In genomic region chr10:3830946-3831345, GRCh38 we compare ENCODE assay signal across 1 cellular context.
TF ChIP-seq lines count a peak whose summit lies in the region.

No MANE protein-coding gene starts in this region.

TF ChIP-seq in HepG2, 621 proteins besides CTCF, POLR2A, EP300 and RAD21 (continued from another document and continues in another):
- no peak for TF ChIP-seq REST (IDR thresholded peaks at IDR 0.05; ENCODE audit: borderline replicate concordance in 1 of 2, low read depth in 1 of 2, low read length in 2 of 2)
- TF ChIP-seq, protein P1, sequence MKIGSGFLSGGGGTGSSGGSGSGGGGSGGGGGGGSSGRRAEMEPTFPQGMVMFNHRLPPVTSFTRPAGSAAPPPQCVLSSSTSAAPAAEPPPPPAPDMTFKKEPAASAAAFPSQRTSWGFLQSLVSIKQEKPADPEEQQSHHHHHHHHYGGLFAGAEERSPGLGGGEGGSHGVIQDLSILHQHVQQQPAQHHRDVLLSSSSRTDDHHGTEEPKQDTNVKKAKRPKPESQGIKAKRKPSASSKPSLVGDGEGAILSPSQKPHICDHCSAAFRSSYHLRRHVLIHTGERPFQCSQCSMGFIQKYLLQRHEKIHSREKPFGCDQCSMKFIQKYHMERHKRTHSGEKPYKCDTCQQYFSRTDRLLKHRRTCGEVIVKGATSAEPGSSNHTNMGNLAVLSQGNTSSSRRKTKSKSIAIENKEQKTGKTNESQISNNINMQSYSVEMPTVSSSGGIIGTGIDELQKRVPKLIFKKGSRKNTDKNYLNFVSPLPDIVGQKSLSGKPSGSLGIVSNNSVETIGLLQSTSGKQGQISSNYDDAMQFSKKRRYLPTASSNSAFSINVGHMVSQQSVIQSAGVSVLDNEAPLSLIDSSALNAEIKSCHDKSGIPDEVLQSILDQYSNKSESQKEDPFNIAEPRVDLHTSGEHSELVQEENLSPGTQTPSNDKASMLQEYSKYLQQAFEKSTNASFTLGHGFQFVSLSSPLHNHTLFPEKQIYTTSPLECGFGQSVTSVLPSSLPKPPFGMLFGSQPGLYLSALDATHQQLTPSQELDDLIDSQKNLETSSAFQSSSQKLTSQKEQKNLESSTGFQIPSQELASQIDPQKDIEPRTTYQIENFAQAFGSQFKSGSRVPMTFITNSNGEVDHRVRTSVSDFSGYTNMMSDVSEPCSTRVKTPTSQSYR (CRISPR knock-in tag; IDR thresholded peaks at IDR 0.05; ENCODE audit: borderline replicate concordance): no peak
- TF ChIP-seq NFKBIZ (CRISPR knock-in tag; IDR thresholded peaks at IDR 0.05): no peak
- no peak for TF ChIP-seq ZMAT3 (CRISPR knock-in tag; conservative IDR thresholded peaks at IDR 0.05)
- no peak for TF ChIP-seq FOXK2 (IDR thresholded peaks at IDR 0.05)
- TF ChIP-seq ZFP36L2 (CRISPR knock-in tag; IDR thresholded peaks at IDR 0.05): no peak
- TF ChIP-seq, protein P2, sequence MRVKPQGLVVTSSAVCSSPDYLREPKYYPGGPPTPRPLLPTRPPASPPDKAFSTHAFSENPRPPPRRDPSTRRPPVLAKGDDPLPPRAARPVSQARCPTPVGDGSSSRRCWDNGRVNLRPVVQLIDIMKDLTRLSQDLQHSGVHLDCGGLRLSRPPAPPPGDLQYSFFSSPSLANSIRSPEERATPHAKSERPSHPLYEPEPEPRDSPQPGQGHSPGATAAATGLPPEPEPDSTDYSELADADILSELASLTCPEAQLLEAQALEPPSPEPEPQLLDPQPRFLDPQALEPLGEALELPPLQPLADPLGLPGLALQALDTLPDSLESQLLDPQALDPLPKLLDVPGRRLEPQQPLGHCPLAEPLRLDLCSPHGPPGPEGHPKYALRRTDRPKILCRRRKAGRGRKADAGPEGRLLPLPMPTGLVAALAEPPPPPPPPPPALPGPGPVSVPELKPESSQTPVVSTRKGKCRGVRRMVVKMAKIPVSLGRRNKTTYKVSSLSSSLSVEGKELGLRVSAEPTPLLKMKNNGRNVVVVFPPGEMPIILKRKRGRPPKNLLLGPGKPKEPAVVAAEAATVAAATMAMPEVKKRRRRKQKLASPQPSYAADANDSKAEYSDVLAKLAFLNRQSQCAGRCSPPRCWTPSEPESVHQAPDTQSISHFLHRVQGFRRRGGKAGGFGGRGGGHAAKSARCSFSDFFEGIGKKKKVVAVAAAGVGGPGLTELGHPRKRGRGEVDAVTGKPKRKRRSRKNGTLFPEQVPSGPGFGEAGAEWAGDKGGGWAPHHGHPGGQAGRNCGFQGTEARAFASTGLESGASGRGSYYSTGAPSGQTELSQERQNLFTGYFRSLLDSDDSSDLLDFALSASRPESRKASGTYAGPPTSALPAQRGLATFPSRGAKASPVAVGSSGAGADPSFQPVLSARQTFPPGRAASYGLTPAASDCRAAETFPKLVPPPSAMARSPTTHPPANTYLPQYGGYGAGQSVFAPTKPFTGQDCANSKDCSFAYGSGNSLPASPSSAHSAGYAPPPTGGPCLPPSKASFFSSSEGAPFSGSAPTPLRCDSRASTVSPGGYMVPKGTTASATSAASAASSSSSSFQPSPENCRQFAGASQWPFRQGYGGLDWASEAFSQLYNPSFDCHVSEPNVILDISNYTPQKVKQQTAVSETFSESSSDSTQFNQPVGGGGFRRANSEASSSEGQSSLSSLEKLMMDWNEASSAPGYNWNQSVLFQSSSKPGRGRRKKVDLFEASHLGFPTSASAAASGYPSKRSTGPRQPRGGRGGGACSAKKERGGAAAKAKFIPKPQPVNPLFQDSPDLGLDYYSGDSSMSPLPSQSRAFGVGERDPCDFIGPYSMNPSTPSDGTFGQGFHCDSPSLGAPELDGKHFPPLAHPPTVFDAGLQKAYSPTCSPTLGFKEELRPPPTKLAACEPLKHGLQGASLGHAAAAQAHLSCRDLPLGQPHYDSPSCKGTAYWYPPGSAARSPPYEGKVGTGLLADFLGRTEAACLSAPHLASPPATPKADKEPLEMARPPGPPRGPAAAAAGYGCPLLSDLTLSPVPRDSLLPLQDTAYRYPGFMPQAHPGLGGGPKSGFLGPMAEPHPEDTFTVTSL (CRISPR knock-in tag; IDR thresholded peaks at IDR 0.05; ENCODE audit: borderline replicate concordance): peak; percentile 66; the same call in 1 of the 2 replicates
- TF ChIP-seq E2F5 (CRISPR knock-in tag; conservative IDR thresholded peaks at IDR 0.05): no peak
- no peak for TF ChIP-seq ZNF878 (CRISPR knock-in tag; IDR thresholded peaks at IDR 0.05)
- peak; percentile 30; the same call in 1 of the 2 replicates for TF ChIP-seq RARA (CRISPR knock-in tag; IDR thresholded peaks at IDR 0.05)
- TF ChIP-seq, protein P3, sequence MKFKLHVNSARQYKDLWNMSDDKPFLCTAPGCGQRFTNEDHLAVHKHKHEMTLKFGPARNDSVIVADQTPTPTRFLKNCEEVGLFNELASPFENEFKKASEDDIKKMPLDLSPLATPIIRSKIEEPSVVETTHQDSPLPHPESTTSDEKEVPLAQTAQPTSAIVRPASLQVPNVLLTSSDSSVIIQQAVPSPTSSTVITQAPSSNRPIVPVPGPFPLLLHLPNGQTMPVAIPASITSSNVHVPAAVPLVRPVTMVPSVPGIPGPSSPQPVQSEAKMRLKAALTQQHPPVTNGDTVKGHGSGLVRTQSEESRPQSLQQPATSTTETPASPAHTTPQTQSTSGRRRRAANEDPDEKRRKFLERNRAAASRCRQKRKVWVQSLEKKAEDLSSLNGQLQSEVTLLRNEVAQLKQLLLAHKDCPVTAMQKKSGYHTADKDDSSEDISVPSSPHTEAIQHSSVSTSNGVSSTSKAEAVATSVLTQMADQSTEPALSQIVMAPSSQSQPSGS (CRISPR knock-in tag; IDR thresholded peaks at IDR 0.05): no peak
- no peak for TF ChIP-seq FUBP1 (CRISPR knock-in tag; IDR thresholded peaks at IDR 0.05; ENCODE audit: borderline replicate concordance)
- no peak for TF ChIP-seq SRSF9 (IDR thresholded peaks at IDR 0.05; ENCODE audit: borderline replicate concordance, insufficient read depth, low read depth, low read length, poor library complexity, severe bottlenecking)
- TF ChIP-seq, protein P4, sequence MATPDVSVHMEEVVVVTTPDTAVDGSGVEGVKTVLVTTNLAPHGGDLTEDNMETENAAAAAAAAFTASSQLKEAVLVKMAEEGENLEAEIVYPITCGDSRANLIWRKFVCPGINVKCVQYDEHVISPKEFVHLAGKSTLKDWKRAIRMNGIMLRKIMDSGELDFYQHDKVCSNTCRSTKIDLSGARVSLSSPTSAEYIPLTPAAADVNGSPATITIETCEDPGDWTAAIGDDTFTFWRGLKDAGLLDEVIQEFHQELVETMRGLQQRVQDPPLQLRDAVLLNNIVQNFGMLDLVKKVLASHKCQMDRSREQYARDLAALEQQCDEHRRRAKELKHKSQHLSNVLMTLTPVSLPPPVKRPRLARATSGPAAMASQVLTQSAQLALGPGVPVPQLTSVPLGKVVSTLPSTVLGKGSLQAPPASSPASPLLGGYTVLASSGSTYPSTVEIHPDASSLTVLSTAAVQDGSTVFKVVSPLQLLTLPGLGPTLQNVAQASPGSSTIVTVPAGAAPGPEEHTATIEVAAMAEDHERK (CRISPR knock-in tag; IDR thresholded peaks at IDR 0.05; ENCODE audit: low read depth): no peak
- no peak for TF ChIP-seq ZBTB42 (CRISPR knock-in tag; IDR thresholded peaks at IDR 0.05)
- no peak for TF ChIP-seq CBX5 (CRISPR knock-in tag; IDR thresholded peaks at IDR 0.05; ENCODE audit: borderline replicate concordance)
- TF ChIP-seq, protein P5, sequence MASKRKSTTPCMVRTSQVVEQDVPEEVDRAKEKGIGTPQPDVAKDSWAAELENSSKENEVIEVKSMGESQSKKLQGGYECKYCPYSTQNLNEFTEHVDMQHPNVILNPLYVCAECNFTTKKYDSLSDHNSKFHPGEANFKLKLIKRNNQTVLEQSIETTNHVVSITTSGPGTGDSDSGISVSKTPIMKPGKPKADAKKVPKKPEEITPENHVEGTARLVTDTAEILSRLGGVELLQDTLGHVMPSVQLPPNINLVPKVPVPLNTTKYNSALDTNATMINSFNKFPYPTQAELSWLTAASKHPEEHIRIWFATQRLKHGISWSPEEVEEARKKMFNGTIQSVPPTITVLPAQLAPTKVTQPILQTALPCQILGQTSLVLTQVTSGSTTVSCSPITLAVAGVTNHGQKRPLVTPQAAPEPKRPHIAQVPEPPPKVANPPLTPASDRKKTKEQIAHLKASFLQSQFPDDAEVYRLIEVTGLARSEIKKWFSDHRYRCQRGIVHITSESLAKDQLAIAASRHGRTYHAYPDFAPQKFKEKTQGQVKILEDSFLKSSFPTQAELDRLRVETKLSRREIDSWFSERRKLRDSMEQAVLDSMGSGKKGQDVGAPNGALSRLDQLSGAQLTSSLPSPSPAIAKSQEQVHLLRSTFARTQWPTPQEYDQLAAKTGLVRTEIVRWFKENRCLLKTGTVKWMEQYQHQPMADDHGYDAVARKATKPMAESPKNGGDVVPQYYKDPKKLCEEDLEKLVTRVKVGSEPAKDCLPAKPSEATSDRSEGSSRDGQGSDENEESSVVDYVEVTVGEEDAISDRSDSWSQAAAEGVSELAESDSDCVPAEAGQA (IDR thresholded peaks at IDR 0.05; ENCODE audit: low read depth): no peak
- TF ChIP-seq, protein P5 (CRISPR knock-in tag; IDR thresholded peaks at IDR 0.05; ENCODE audit: borderline replicate concordance): no peak
- TF ChIP-seq GATAD1 (CRISPR knock-in tag; IDR thresholded peaks at IDR 0.05): no peak
- TF ChIP-seq, protein P6, sequence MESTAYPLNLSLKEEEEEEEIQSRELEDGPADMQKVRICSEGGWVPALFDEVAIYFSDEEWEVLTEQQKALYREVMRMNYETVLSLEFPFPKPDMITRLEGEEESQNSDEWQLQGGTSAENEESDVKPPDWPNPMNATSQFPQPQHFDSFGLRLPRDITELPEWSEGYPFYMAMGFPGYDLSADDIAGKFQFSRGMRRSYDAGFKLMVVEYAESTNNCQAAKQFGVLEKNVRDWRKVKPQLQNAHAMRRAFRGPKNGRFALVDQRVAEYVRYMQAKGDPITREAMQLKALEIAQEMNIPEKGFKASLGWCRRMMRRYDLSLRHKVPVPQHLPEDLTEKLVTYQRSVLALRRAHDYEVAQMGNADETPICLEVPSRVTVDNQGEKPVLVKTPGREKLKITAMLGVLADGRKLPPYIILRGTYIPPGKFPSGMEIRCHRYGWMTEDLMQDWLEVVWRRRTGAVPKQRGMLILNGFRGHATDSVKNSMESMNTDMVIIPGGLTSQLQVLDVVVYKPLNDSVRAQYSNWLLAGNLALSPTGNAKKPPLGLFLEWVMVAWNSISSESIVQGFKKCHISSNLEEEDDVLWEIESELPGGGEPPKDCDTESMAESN (CRISPR knock-in tag; conservative IDR thresholded peaks at IDR 0.05): no peak
- TF ChIP-seq KDM6A (CRISPR knock-in tag; IDR thresholded peaks at IDR 0.05; ENCODE audit: low read depth): no peak
- no peak for TF ChIP-seq ZNF737 (CRISPR knock-in tag; IDR thresholded peaks at IDR 0.05; ENCODE audit: borderline replicate concordance)
- no peak for TF ChIP-seq ZNF841 (CRISPR knock-in tag; IDR thresholded peaks at IDR 0.05; ENCODE audit: borderline replicate concordance)
- TF ChIP-seq MED1 (CRISPR knock-in tag; IDR thresholded peaks at IDR 0.05): peak; percentile 43; the same call in 1 of the 2 replicates
- no peak for TF ChIP-seq ZNF782 (CRISPR knock-in tag; IDR thresholded peaks at IDR 0.05; ENCODE audit: borderline replicate concordance)
- no peak for TF ChIP-seq ZNF235 (CRISPR knock-in tag; IDR thresholded peaks at IDR 0.05; ENCODE audit: borderline replicate concordance)
